In the genomic region with DNA sequence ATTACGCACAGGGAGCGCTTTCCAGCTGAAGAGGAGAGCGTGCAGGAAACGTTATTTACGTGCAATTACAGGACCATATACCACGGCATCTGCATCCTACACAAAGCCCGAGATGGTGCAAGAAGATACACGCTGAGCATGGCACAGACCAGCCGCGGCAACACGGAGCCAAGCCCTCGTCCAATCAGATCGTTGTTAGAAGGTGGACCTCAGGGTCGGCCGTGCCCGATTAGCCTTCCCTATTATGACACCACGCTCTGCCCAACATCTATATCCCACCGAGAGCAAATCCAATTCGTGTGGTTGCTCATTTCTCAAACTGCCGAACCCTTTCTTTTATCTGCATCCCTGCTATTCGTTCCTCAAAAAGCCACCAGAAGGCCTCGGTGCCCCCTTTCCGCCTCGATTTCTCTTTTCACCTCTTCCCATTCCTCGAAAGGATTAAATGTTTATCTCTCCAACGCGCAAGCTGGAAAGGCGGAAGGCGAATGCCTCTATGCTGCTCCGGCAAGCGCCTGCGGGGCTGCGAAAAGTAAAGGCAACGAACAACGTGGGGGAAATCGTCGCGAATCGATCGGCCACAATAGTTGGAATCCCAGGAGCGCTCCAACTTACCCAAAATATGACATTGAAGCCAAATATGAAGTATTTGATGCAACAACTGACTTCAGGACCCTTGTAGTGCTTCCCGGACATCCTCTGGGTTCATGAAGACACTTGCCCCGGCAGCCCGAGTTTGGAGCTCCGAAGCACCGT, we compare ENCODE assay signal across 8 cellular contexts. TPM values are rescaled to one million over a fixed set of nuclear protein-coding genes. Genes with fewer than 3 reads are reported as not detected.
DNase-seq lines count a peak whose midpoint lies in the region; ATAC-seq and TF ChIP-seq lines count a peak whose summit lies in the region.

No MANE protein-coding gene starts in this region.

- ATAC-seq in HG02623 (IDR thresholded peaks at IDR 0.05; ENCODE audit: unreplicated experiment), result peak; percentile 17
- ATAC-seq in activated CD8-positive, alpha-beta T cell treated with anti-CD3 and anti-CD28 coated beads for 36 hours, result peak; percentile 49
- peak; percentile 57 for ATAC-seq in stimulated activated naive CD8-positive, alpha-beta T cell treated with anti-CD3 and anti-CD28 coated beads, Interleukin-15, amount 100 ng/mL, for 72 hours

- peaks cover 74% of the 10 kb centered on the region for H3K4me1 Mint-ChIP-seq in activated CD8-positive, alpha-beta T cell treated with anti-CD3 and anti-CD28 coated beads for 36 hours (ENCODE audit: low read depth)
- H3K4me1 Mint-ChIP-seq in stimulated activated naive CD8-positive, alpha-beta T cell treated with anti-CD3 and anti-CD28 coated beads, Interleukin-15, amount 100 ng/mL, for 72 hours, result peaks cover 74% of the 10 kb centered on the region

- H3K4me3 Mint-ChIP-seq in activated CD8-positive, alpha-beta T cell treated with anti-CD3 and anti-CD28 coated beads for 36 hours, result peak overlapping the region; percentile 94
- H3K4me3 Mint-ChIP-seq in stimulated activated naive CD8-positive, alpha-beta T cell treated with anti-CD3 and anti-CD28 coated beads, Interleukin-15, amount 100 ng/mL, for 72 hours, result peak overlapping the region; percentile 97 to 99

- TF ChIP-seq CTCF in GM06990 (IDR thresholded peaks at IDR 0.05; ENCODE audit: insufficient read depth, low read length, poor library complexity, severe bottlenecking) (no peak), epithelial cell of esophagus (IDR thresholded peaks at IDR 0.05; ENCODE audit: insufficient read depth, low read depth, low read length, missing control alignments) (no peak)
- no peak for TF ChIP-seq CTCF in activated CD8-positive, alpha-beta T cell treated with anti-CD3 and anti-CD28 coated beads for 36 hours (IDR thresholded peaks at IDR 0.05)

- DNase-seq in GM06990 (ENCODE audit: extremely low read depth, insufficient read length) (peak; percentile 12), NCI-H2227 (lab: John Stamatoyannopoulos, UW; ENCODE audit: unreplicated experiment) (peak; percentile 58), epithelial cell of esophagus (ENCODE audit: low read depth) (peak; percentile 77), mucosa of gallbladder (ENCODE audit: low spot score) (peak; percentile 15), ureter (ENCODE audit: low spot score) (no peak)
- peak; percentile 70 for DNase-seq in activated CD8-positive, alpha-beta T cell treated with anti-CD3 and anti-CD28 coated beads for 36 hours
- DNase-seq in stimulated activated naive CD8-positive, alpha-beta T cell treated with anti-CD3 and anti-CD28 coated beads, Interleukin-15, amount 100 ng/mL, for 72 hours, result peak; percentile 34 to 50

- H3K36me3 Mint-ChIP-seq in activated CD8-positive, alpha-beta T cell treated with anti-CD3 and anti-CD28 coated beads for 36 hours (ENCODE audit: low read depth), result peaks cover 9% of the 10 kb centered on the region

- CTCF ChIA-PET in activated CD8-positive, alpha-beta T cell treated with anti-CD3 and anti-CD28 coated beads for 36 hours (lab: Charles Lee), result interaction anchor here (0.8 to 2.0 kb wide), 4 partner anchors 17 to 190 kb away, joined by 3 to 10 read pairs (median 4); no protein-coding TSS in a partner anchor

- no peaks in the 10 kb centered on the region for H3K9me3 Mint-ChIP-seq in activated CD8-positive, alpha-beta T cell treated with anti-CD3 and anti-CD28 coated beads for 36 hours
- no peaks in the 10 kb centered on the region for H3K9me3 Mint-ChIP-seq in stimulated activated naive CD8-positive, alpha-beta T cell treated with anti-CD3 and anti-CD28 coated beads, Interleukin-15, amount 100 ng/mL, for 72 hours

- H3K27me3 Mint-ChIP-seq in activated CD8-positive, alpha-beta T cell treated with anti-CD3 and anti-CD28 coated beads for 36 hours, result no peaks in the 10 kb centered on the region
- H3K27me3 Mint-ChIP-seq in stimulated activated naive CD8-positive, alpha-beta T cell treated with anti-CD3 and anti-CD28 coated beads, Interleukin-15, amount 100 ng/mL, for 72 hours, result no peaks in the 10 kb centered on the region

- no peaks in the 10 kb centered on the region for H3K36me3 ChIP-seq in GM06990 (ENCODE audit: control insufficient read depth, insufficient read depth, low read length)

- peak overlapping the region; percentile 81 for H3K27ac Mint-ChIP-seq in activated CD8-positive, alpha-beta T cell treated with anti-CD3 and anti-CD28 coated beads for 36 hours
- peak overlapping the region; percentile 76 to 92 for H3K27ac Mint-ChIP-seq in stimulated activated naive CD8-positive, alpha-beta T cell treated with anti-CD3 and anti-CD28 coated beads, Interleukin-15, amount 100 ng/mL, for 72 hours

- peaks cover 6% of the 10 kb centered on the region for H3K27me3 ChIP-seq in GM06990 (replicated peaks; ENCODE audit: control insufficient read depth, insufficient read depth, low read length)

- H3K4me3 ChIP-seq in GM06990 (replicated peaks; ENCODE audit: low read depth, low read length), result peak overlapping the region; percentile 58
- H3K4me3 ChIP-seq in epithelial cell of esophagus (ENCODE audit: low read length), result peak overlapping the region; percentile 87

- POLR2A ChIA-PET in activated CD8-positive, alpha-beta T cell treated with anti-CD3 and anti-CD28 coated beads for 36 hours (lab: Charles Lee), result interaction anchor here (0.6 to 1.8 kb wide), 11 partner anchors 31 to 270 kb away, joined by 3 to 6 read pairs (median 3); no protein-coding TSS in a partner anchor

- intact Hi-C loops in activated CD8-positive, alpha-beta T cell treated with anti-CD3 and anti-CD28 coated beads for 36 hours (cut with micrococcal nuclease), result loop anchor here (10.0 kb wide), 1 partner anchor 393 kb away; a partner anchor contains a TSS

RNA-seq across cellular contexts. Expression of a gene that starts 0.7 kb away (rescaled TPM):
- total RNA-seq in activated CD8-positive, alpha-beta T cell treated with anti-CD3 and anti-CD28 coated beads for 36 hours, result 10 to 100 TPM; 18.5 to 21.9 TPM
- total RNA-seq in mucosa of gallbladder (3.2 TPM), ureter (14.2 TPM)
